Comparison of ENCODE assay signal across 4 cellular contexts in the genomic region with DNA sequence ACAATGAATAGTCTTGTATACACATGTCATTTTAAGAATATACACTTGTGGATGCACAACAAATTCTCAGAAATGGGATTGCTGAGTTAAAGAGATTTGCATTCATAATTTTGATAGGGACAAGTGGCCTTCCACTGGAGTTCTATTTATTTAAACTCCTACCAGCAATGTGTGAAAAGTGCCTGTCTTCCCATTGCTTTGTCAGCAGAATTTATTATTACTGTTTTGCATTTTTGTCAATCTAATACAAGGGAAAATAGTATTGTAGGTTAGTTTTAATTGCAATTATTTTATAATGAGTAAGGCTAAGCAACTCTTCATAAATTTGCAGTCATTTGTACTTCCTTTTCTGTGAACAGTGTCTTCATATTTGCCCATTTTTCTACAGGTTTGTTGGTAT.
TF ChIP-seq lines count a peak whose summit lies in the region.

No MANE protein-coding gene starts in this region.

TF ChIP-seq in HepG2, 621 proteins besides CTCF, POLR2A, EP300 and RAD21:
- TF ChIP-seq ZNF678 (CRISPR knock-in tag; IDR thresholded peaks at IDR 0.05) (no peak), MAFF (IDR thresholded peaks at IDR 0.05; ENCODE audit: low read depth, low read length) (peak; percentile 59), CBX2 (IDR thresholded peaks at IDR 0.05; ENCODE audit: low read depth, low read length) (no peak), CBX2 (CRISPR knock-in tag; IDR thresholded peaks at IDR 0.05; ENCODE audit: low read depth) (no peak), ZNF850 (CRISPR knock-in tag; conservative IDR thresholded peaks at IDR 0.05) (no peak), MAFK (conservative IDR thresholded peaks at IDR 0.05 in 1 of 2, IDR thresholded peaks at IDR 0.05 in 1 of 2; ENCODE audit: low read length in 2 of 2) (peak; percentile 26 to 75; a peak in 2 of 4 replicates)
TF ChIP-seq in HepG2: peak in this region for 2.

TF ChIP-seq in A549, 52 proteins besides CTCF, POLR2A, EP300 and RAD21:
- TF ChIP-seq MAFK (IDR thresholded peaks at IDR 0.05; ENCODE audit: partially characterized antibody) (peak; percentile 54), BHLHE40 (IDR thresholded peaks at IDR 0.05; ENCODE audit: low read depth, low read length) (no peak)

TF ChIP-seq in IMR-90, 13 proteins besides CTCF, POLR2A, EP300 and RAD21:
- no peak for TF ChIP-seq MXI1 (IDR thresholded peaks at IDR 0.05; ENCODE audit: borderline replicate concordance, low read depth, low read length)
- peak; percentile 58 for TF ChIP-seq MAFK (IDR thresholded peaks at IDR 0.05; ENCODE audit: low read depth, low read length)

TF ChIP-seq in K562, 482 proteins besides CTCF, POLR2A, EP300 and RAD21:
- TF ChIP-seq ZNF316 (IDR thresholded peaks at IDR 0.05) (peak; percentile 32; the same call in 1 of the 2 replicates), C11orf30 (IDR thresholded peaks at IDR 0.05; ENCODE audit: low read depth) (peak; percentile 9; the same call in 1 of the 2 replicates)
- TF ChIP-seq, protein P1, sequence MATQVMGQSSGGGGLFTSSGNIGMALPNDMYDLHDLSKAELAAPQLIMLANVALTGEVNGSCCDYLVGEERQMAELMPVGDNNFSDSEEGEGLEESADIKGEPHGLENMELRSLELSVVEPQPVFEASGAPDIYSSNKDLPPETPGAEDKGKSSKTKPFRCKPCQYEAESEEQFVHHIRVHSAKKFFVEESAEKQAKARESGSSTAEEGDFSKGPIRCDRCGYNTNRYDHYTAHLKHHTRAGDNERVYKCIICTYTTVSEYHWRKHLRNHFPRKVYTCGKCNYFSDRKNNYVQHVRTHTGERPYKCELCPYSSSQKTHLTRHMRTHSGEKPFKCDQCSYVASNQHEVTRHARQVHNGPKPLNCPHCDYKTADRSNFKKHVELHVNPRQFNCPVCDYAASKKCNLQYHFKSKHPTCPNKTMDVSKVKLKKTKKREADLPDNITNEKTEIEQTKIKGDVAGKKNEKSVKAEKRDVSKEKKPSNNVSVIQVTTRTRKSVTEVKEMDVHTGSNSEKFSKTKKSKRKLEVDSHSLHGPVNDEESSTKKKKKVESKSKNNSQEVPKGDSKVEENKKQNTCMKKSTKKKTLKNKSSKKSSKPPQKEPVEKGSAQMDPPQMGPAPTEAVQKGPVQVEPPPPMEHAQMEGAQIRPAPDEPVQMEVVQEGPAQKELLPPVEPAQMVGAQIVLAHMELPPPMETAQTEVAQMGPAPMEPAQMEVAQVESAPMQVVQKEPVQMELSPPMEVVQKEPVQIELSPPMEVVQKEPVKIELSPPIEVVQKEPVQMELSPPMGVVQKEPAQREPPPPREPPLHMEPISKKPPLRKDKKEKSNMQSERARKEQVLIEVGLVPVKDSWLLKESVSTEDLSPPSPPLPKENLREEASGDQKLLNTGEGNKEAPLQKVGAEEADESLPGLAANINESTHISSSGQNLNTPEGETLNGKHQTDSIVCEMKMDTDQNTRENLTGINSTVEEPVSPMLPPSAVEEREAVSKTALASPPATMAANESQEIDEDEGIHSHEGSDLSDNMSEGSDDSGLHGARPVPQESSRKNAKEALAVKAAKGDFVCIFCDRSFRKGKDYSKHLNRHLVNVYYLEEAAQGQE (CRISPR knock-in tag; IDR thresholded peaks at IDR 0.05; ENCODE audit: low read depth) = no peak
